7 cellular contexts compared by ENCODE assay signal in genomic region chr9:105064248-105065118, GRCh38.
DNase-seq lines count a peak whose midpoint lies in the region; ATAC-seq and TF ChIP-seq lines count a peak whose summit lies in the region.

No MANE protein-coding gene starts in this region.

- WGBS in aorta, 2 donors: 20 to 22% methylated on average over 12 of the region's 12 CpGs

- in situ Hi-C loops in SK-MEL-5 (cut with HindIII; ENCODE audit: low pct_unique_long_range_greater_than_20kb, low sequenced_read_pairs): no loop called here

- TF ChIP-seq POLR2A in GM18505 (IDR thresholded peaks at IDR 0.05; ENCODE audit: borderline replicate concordance, extremely low read depth, insufficient read depth, insufficient read length): no peak

- no peaks in the 10 kb centered on the region for H3K36me3 ChIP-seq in mucosa of rectum (ENCODE audit: control insufficient read depth in 2 of 2, insufficient read depth in 2 of 2, low read length in 2 of 2)
- H3K36me3 ChIP-seq in aorta (ENCODE audit: control insufficient read depth in 1 of 2, insufficient read depth in 2 of 2, low read length in 1 of 2): no peaks in the 10 kb centered on the region

- ATAC-seq in GM18868 (IDR thresholded peaks at IDR 0.05; ENCODE audit: unreplicated experiment) (peak; percentile 50), esophagus mucosa (peak; percentile 95), aorta (ENCODE audit: low FRiP score) (peak; percentile 93), GM18505 (IDR thresholded peaks at IDR 0.05; ENCODE audit: unreplicated experiment) (no peak)

- H3K4me3 ChIP-seq in mucosa of rectum (ENCODE audit: low read length in 2 of 2) (peak overlapping the region; percentile 40 to 59), aorta (ENCODE audit: low read length in 2 of 2) (no peak overlapping the region)

- no peaks in the 10 kb centered on the region for H3K27me3 ChIP-seq in mucosa of rectum (ENCODE audit: control insufficient read depth in 2 of 2, insufficient read depth in 2 of 2, low read length in 2 of 2)
- H3K27me3 ChIP-seq in aorta (ENCODE audit: control insufficient read depth in 1 of 2, insufficient read depth in 2 of 2, low read length in 1 of 2): no peaks in the 10 kb centered on the region

- DNase-seq in NCI-H1092 treated with DMSO at 0.1 percent for 48 hours (lab: John Stamatoyannopoulos, UW) (peak; percentile 94), SK-MEL-5 (ENCODE audit: low read depth, low spot score) (peak; percentile 96), aorta (peak; percentile 88 to 94)

- H3K9ac ChIP-seq in mucosa of rectum (ENCODE audit: low read depth in 1 of 2, low read length in 2 of 2): peak overlapping the region; percentile 39 to 49

- H3K4me1 ChIP-seq in mucosa of rectum (ENCODE audit: control insufficient read depth in 2 of 2, insufficient read depth in 2 of 2, low read length in 2 of 2) (peaks cover 19 to 21% of the 10 kb centered on the region in 2 donors), aorta (ENCODE audit: control insufficient read depth in 1 of 2, insufficient read depth in 2 of 2, low read length in 2 of 2) (peaks cover 0 to 3% of the 10 kb centered on the region in 2 donors)

- peak overlapping the region; percentile 71 to 82 for H3K27ac ChIP-seq in mucosa of rectum (ENCODE audit: low read depth in 2 of 2, low read length in 2 of 2)
- peak overlapping the region in 1 of 2 donors; percentile 54 for H3K27ac ChIP-seq in aorta (ENCODE audit: low read depth in 1 of 2, low read length in 2 of 2)

- intact Hi-C loops in aorta (cut with DNase I): no loop called here

- H3K9me3 ChIP-seq in mucosa of rectum (ENCODE audit: control insufficient read depth in 2 of 2, low read length in 2 of 2) (peaks cover 0 to 3% of the 10 kb centered on the region in 2 donors), aorta (ENCODE audit: control insufficient read depth, low read length) (no peaks in the 10 kb centered on the region)

Comparison
In these comparisons a context has a peak if more than half of its experiments do, and no peak if none do; other contexts are left out.
1. H3K4me3 ChIP-seq: peak in mucosa of rectum (2 of 2); none in aorta (0 of 2).
2. Peak in every context shown above with its lines, with median percentiles within 50 percentile points of each other: DNase-seq.